Comparison of ENCODE assay signal across 24 cellular contexts in the genomic region with DNA sequence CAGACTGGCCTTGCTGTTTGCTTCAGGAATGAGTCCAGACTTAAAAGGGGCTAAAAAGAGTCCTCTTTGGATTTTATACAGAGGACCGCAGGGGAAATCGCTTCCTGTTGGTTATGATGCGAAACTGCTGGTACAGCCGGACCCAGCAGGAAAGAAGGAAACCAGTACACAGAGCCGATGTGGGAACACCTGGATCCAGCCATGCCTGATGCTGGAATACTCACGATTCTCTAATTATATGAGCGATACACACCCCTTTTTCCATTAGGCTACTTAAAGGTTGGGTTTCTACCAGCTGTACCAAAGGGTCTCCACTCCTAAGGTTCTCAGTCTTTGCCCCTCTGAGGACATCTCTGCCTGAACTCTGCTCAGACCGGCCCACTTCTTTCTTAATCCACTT. TPM values are rescaled to one million over a fixed set of nuclear protein-coding genes. Genes with fewer than 3 reads are reported as not detected.
DNase-seq lines count a peak whose midpoint lies in the region; ATAC-seq, FAIRE-seq and TF ChIP-seq lines count a peak whose summit lies in the region.
"Had no signal": no experiment of that assay in that cellular context is flagged by ENCODE, and none has a peak within 500 bp of the region (broad histone marks: within the 10 kb centered on the region; RNA-seq: fewer than 3 reads in every experiment).

No MANE protein-coding gene starts in this region.

- H3K27me3 ChIP-seq in HepG2 (ENCODE audit: control insufficient read depth in 1 of 2, insufficient read depth in 2 of 2, low read length in 2 of 2) (no peaks in the 10 kb centered on the region), right lobe of liver (no peaks in the 10 kb centered on the region), osteoblast (ENCODE audit: insufficient read depth, low read length) (no peaks in the 10 kb centered on the region), upper lobe of right lung (no peaks in the 10 kb centered on the region)
- H3K27me3 ChIP-seq: BLaER1 treated with 17β-estradiol and CSF1 and Interleukin-3, amounts not matched to agents 10 nM and 100 nM had no signal

- CTCF ChIA-PET in HepG2 (lab: Yijun Ruan, JAX; ENCODE audit: low intra/inter-chr PET ratio, low total read pairs), result no interaction called here

- intact Hi-C loops in HepG2 (cut with micrococcal nuclease; ENCODE audit: unreplicated experiment), result no loop called here
- intact Hi-C loops in right lobe of liver (cut with DNase I), result no loop called here
- intact Hi-C loops in Right ventricle myocardium superior (cut with DNase I), result no loop called here
- intact Hi-C loops in upper lobe of right lung (cut with DNase I), result no loop called here

- no peaks in the 10 kb centered on the region for H3K27me3 Mint-ChIP-seq in endothelial cell (ENCODE audit: unreplicated experiment)
- H3K27me3 Mint-ChIP-seq: B cell; CD4-positive, alpha-beta T cell had no signal

- ATAC-seq in HepG2, result no peak
- ATAC-seq in right lobe of liver, result no peak
- no peak for ATAC-seq in Right ventricle myocardium superior (ENCODE audit: poor library complexity)
- ATAC-seq in upper lobe of right lung, result no peak
- ATAC-seq: A549; CD8-positive, alpha-beta T cell; GM12878 had no signal

- H2AFZ ChIP-seq in HepG2 (ENCODE audit: low read length) (no peak overlapping the region), osteoblast (ENCODE audit: low read length) (no peak overlapping the region)

- H3K9me3 Mint-ChIP-seq in endothelial cell (ENCODE audit: unreplicated experiment), result no peaks in the 10 kb centered on the region
- H3K9me3 Mint-ChIP-seq: CD4-positive, alpha-beta T cell; CD8-positive, alpha-beta T cell had no signal

- H3K9ac ChIP-seq in HepG2 (ENCODE audit: insufficient read depth, low read depth, low read length), result no peak overlapping the region
- H3K9ac ChIP-seq: BLaER1 treated with 17β-estradiol and CSF1 and Interleukin-3, amounts not matched to agents 10 nM and 100 nM had no signal

- no peak for FAIRE-seq in HepG2 (lab: Jason Lieb, UNC)
- FAIRE-seq: A549, D721Med, GM12878, GM12892, GM18507 had no signal

- 84% methylated on average over 8 of the region's 8 CpGs for WGBS in HepG2 (ENCODE audit: low lambda C conversion rate)
- WGBS in right lobe of liver (ENCODE audit: insufficient coverage, low coverage, low lambda C conversion rate, missing lambda C conversion rate), result 83% methylated on average over 8 of the region's 8 CpGs

- H3K36me3 ChIP-seq in HepG2 (replicated peaks in 1 of 2; ENCODE audit: control insufficient read depth in 1 of 2, insufficient read depth in 2 of 2, low read length in 2 of 2) (peaks cover 10 to 54% of the 10 kb centered on the region in 2 experiments; a peak in 4 of 5 replicates), right lobe of liver (peaks cover 0 to 37% (median 8%) of the 10 kb centered on the region in 4 donors), osteoblast (ENCODE audit: insufficient read depth, low read length) (peaks cover 23% of the 10 kb centered on the region), upper lobe of right lung (peaks cover 47% of the 10 kb centered on the region)

- H3K36me3 Mint-ChIP-seq in endothelial cell (ENCODE audit: low read depth, unreplicated experiment), result peaks cover 42% of the 10 kb centered on the region

- no peaks in the 10 kb centered on the region for H3K4me1 ChIP-seq in HepG2 (ENCODE audit: insufficient read depth, low read length)
- no peaks in the 10 kb centered on the region for H3K4me1 ChIP-seq in right lobe of liver
- no peaks in the 10 kb centered on the region for H3K4me1 ChIP-seq in osteoblast (ENCODE audit: insufficient read depth, low read length)
- no peaks in the 10 kb centered on the region for H3K4me1 ChIP-seq in upper lobe of right lung
- H3K4me1 ChIP-seq: A549, Caco-2 had no signal

- BruUV-seq in HepG2 (replicated peaks; lab: Mats Ljungman, UMichigan), result no TSS peak

- no peak overlapping the region for H3K27ac Mint-ChIP-seq in endothelial cell (ENCODE audit: unreplicated experiment)
- H3K27ac Mint-ChIP-seq: B cell; CD4-positive, alpha-beta T cell; CD8-positive, alpha-beta T cell had no signal

- POLR2A ChIA-PET in HepG2 (lab: Yijun Ruan, JAX), result no interaction called here

- H3K4me2 ChIP-seq in HepG2 (ENCODE audit: low read depth, low read length) (no peak overlapping the region), osteoblast (ENCODE audit: insufficient read depth, low read length) (no peak overlapping the region)
- H3K4me2 ChIP-seq: A549; BLaER1 treated with 17β-estradiol and CSF1 and Interleukin-3, amounts not matched to agents 10 nM and 100 nM had no signal

- DNase-seq in HepG2 (ENCODE audit: low spot score), result no peak
- no peak for DNase-seq in right lobe of liver
- no peak for DNase-seq in endothelial cell (ENCODE audit: low spot score)
- DNase-seq in osteoblast (ENCODE audit: insufficient read length, low spot score, missing footprints), result peak; percentile 73
- DNase-seq in DMS79 treated with DMSO at 0.1 percent for 48 hours (lab: John Stamatoyannopoulos, UW), result no peak
- no peak for DNase-seq in Right ventricle myocardium superior
- DNase-seq in upper lobe of right lung, result no peak
- DNase-seq: AML-193; Caco-2; Calu3; CD4-positive, alpha-beta T cell; CD8-positive, alpha-beta T cell; DND-41; EL; GDM1 had no signal

- TF ChIP-seq POLR2A in HepG2 (IDR thresholded peaks at IDR 0.05; ENCODE audit: insufficient read depth in 1 of 2, low read depth in 2 of 2, low read length in 2 of 2), result no peak
- TF ChIP-seq POLR2A in right lobe of liver (IDR thresholded peaks at IDR 0.05), result no peak

- no peaks in the 10 kb centered on the region for H4K20me1 ChIP-seq in HepG2 (ENCODE audit: insufficient read depth, low read length)
- H4K20me1 ChIP-seq in osteoblast (ENCODE audit: insufficient read depth, low read length), result no peaks in the 10 kb centered on the region

- H3K9me3 ChIP-seq in HepG2 (ENCODE audit: low read length) (no peaks in the 10 kb centered on the region), right lobe of liver (no peaks in the 10 kb centered on the region), osteoblast (ENCODE audit: low read depth, low read length) (no peaks in the 10 kb centered on the region), upper lobe of right lung (no peaks in the 10 kb centered on the region)
- H3K9me3 ChIP-seq: A549, Caco-2 had no signal

- TF ChIP-seq EP300 in HepG2 (IDR thresholded peaks at IDR 0.05; ENCODE audit: low read depth in 2 of 2, low read length in 2 of 2), result no peak
- no peak for TF ChIP-seq EP300 in HepG2 (CRISPR knock-in tag; IDR thresholded peaks at IDR 0.05; ENCODE audit: borderline replicate concordance)

- peak overlapping the region; percentile 76 for H3K4me3 Mint-ChIP-seq in endothelial cell (ENCODE audit: unreplicated experiment)
- H3K4me3 Mint-ChIP-seq: B cell; CD4-positive, alpha-beta T cell; CD8-positive, alpha-beta T cell had no signal

- TF ChIP-seq CTCF in HepG2 (CRISPR knock-in tag; IDR thresholded peaks at IDR 0.05) (no peak), right lobe of liver (IDR thresholded peaks at IDR 0.05) (no peak), endothelial cell (IDR thresholded peaks at IDR 0.05; ENCODE audit: unreplicated experiment) (no peak), osteoblast (IDR thresholded peaks at IDR 0.05; ENCODE audit: extremely low read depth, low read depth, low read length) (no peak), upper lobe of right lung (IDR thresholded peaks at IDR 0.05) (no peak)

- H3K4me1 Mint-ChIP-seq in endothelial cell (ENCODE audit: unreplicated experiment), result peaks cover 2% of the 10 kb centered on the region
- H3K4me1 Mint-ChIP-seq: B cell had no signal

- H3K27ac ChIP-seq in HepG2 (ENCODE audit: extremely low read length, insufficient read depth, low read length), result no peak overlapping the region
- no peak overlapping the region for H3K27ac ChIP-seq in right lobe of liver
- no peak overlapping the region for H3K27ac ChIP-seq in osteoblast (ENCODE audit: low read depth, low read length)
- H3K27ac ChIP-seq in upper lobe of right lung, result no peak overlapping the region
- H3K27ac ChIP-seq: 22Rv1; A549; BLaER1 treated with 17β-estradiol and CSF1 and Interleukin-3, amounts not matched to agents 10 nM and 100 nM; C4-2B had no signal

- no peak overlapping the region for H3K4me3 ChIP-seq in HepG2 (replicated peaks in 1 of 3; ENCODE audit: insufficient read depth in 1 of 3, low read depth in 2 of 3, low read length in 3 of 3)
- H3K4me3 ChIP-seq in right lobe of liver, result no peak overlapping the region
- H3K4me3 ChIP-seq in osteoblast (ENCODE audit: insufficient read depth, low read length), result no peak overlapping the region
- no peak overlapping the region for H3K4me3 ChIP-seq in upper lobe of right lung
- H3K4me3 ChIP-seq: A549; BLaER1 treated with 17β-estradiol and CSF1 and Interleukin-3, amounts not matched to agents 10 nM and 100 nM; GM12878 had no signal

- no peak for TF ChIP-seq RAD21 in HepG2 (CRISPR knock-in tag; IDR thresholded peaks at IDR 0.05)

- H3K79me2 ChIP-seq in HepG2 (ENCODE audit: insufficient read depth, low read length) (no peaks in the 10 kb centered on the region), osteoblast (ENCODE audit: insufficient read depth, low read length) (no peaks in the 10 kb centered on the region)

- in situ Hi-C loops in HepG2 (cut with HindIII; ENCODE audit: extremely low pct_ligation_motif_present, low pct_unique_long_range_greater_than_20kb), result no loop called here

RNA-seq across cellular contexts. Expression of gene ZNF777, which starts 27.7 kb away (rescaled TPM):
- total RNA-seq in HepG2 (2016; rRNA removed; fragmentation: Illumina TruSeq; extraction: Trizol), result 4.4 and 6.0 TPM in 2 replicates
- total RNA-seq in HepG2 (2016; cell fraction: cytosol; rRNA removed; fragmentation: Illumina TruSeq; extraction: Trizol; ENCODE audit: low read depth), result 1.1 and 1.2 TPM in 2 replicates
- 3.5 and 5.9 TPM in 2 replicates for total RNA-seq in HepG2 (2016; cell fraction: insoluble cytoplasmic fraction; rRNA removed; fragmentation: Illumina TruSeq; extraction: Trizol)
- total RNA-seq in HepG2 (2016; cell fraction: membrane; rRNA removed; fragmentation: Illumina TruSeq; extraction: Trizol), result 4.0 and 4.1 TPM in 2 replicates
- 3.7 and 3.9 TPM in 2 replicates for total RNA-seq in HepG2 (2016; cell fraction: nucleus; rRNA removed; fragmentation: Illumina TruSeq; extraction: Trizol)
- 3.8 and 4.8 TPM in 2 replicates for polyA plus RNA-seq in HepG2 (2011; rRNA removed)
- polyA plus RNA-seq in HepG2 (2011; cell fraction: cytosol; rRNA removed), result 3.9 and 5.3 TPM in 2 replicates
- 3.7 and 3.8 TPM in 2 replicates for polyA plus RNA-seq in HepG2 (2011; cell fraction: nucleus; rRNA removed)
- 3.7 and 4.3 TPM in 2 replicates for polyA plus RNA-seq in HepG2 (2012)
- polyA plus RNA-seq in HepG2 (2016; cell fraction: cytosol; fragmentation: Illumina TruSeq; extraction: Trizol; ENCODE audit: low read depth), result 0.96 and 1.2 TPM in 2 replicates
- polyA plus RNA-seq in HepG2 (2016; cell fraction: insoluble cytoplasmic fraction; fragmentation: Illumina TruSeq; extraction: Trizol; ENCODE audit: low read depth), result 7.4 and 9.5 TPM in 2 replicates
- polyA plus RNA-seq in HepG2 (2016; cell fraction: membrane; fragmentation: Illumina TruSeq; extraction: Trizol; ENCODE audit: low read depth), result 3.4 and 3.5 TPM in 2 replicates
- 7.3 and 8.5 TPM in 2 replicates for polyA plus RNA-seq in HepG2 (2016; cell fraction: nucleus; fragmentation: Illumina TruSeq; extraction: Trizol; ENCODE audit: insufficient read depth, low read depth)
- polyA minus RNA-seq in HepG2 (2011; rRNA and poly(A)+ RNA removed; ENCODE audit: low replicate concordance), result 5.7 and 8.2 TPM in 2 replicates
- 5.0 and 5.4 TPM in 2 replicates for polyA minus RNA-seq in HepG2 (2011; cell fraction: cytosol; rRNA and poly(A)+ RNA removed)
- polyA minus RNA-seq in HepG2 (2011; cell fraction: nucleus; rRNA and poly(A)+ RNA removed), result 3.2 and 3.7 TPM in 2 replicates
- 1 to 10 TPM; 5.3 to 7.0 (median 5.4) TPM for total RNA-seq in right lobe of liver
- 13.9 TPM for total RNA-seq in endothelial cell (ENCODE audit: unreplicated experiment)
- 7.6 and 8.0 TPM in 2 replicates for total RNA-seq in osteoblast
- 6.6 TPM for total RNA-seq in Right ventricle myocardium superior
- 11.3 TPM for total RNA-seq in upper lobe of right lung
